ENCODE assay signal across 12 cellular contexts in genomic region chr22:20242393-20243175, GRCh38. TPM values are rescaled to one million over a fixed set of nuclear protein-coding genes. Genes with fewer than 3 reads are reported as not detected.
DNase-seq lines count a peak whose midpoint lies in the region; ATAC-seq and TF ChIP-seq lines count a peak whose summit lies in the region.
"Had no signal": no experiment of that assay in that cellular context is flagged by ENCODE, and none has a peak within 500 bp of the region (broad histone marks: within the 10 kb centered on the region; RNA-seq: fewer than 3 reads in every experiment).

No MANE protein-coding gene starts in this region.

- TF ChIP-seq POLR2A in spleen (IDR thresholded peaks at IDR 0.05) (no peak), gastroesophageal sphincter (IDR thresholded peaks at IDR 0.05) (no peak)

- H3K27me3 Mint-ChIP-seq in activated CD4-positive, alpha-beta T cell treated with anti-CD3 and anti-CD28 coated beads for 36 hours = no peaks in the 10 kb centered on the region
- no peaks in the 10 kb centered on the region for H3K27me3 Mint-ChIP-seq in T-helper 17 cell

- H3K4me1 Mint-ChIP-seq in activated CD4-positive, alpha-beta T cell treated with anti-CD3 and anti-CD28 coated beads for 36 hours = peaks cover 41% of the 10 kb centered on the region
- peaks cover 29% of the 10 kb centered on the region for H3K4me1 Mint-ChIP-seq in T-helper 17 cell

- no peak for TF ChIP-seq EP300 in gastroesophageal sphincter (IDR thresholded peaks at IDR 0.05)

- peak overlapping the region; percentile 17 for H3K4me3 Mint-ChIP-seq in activated CD4-positive, alpha-beta T cell treated with anti-CD3 and anti-CD28 coated beads for 36 hours
- peak overlapping the region; percentile 85 for H3K4me3 Mint-ChIP-seq in T-helper 17 cell

- H3K4me3 ChIP-seq in spleen = peak overlapping the region in 1 of 8 donors; percentile 39
- H3K4me3 ChIP-seq in gastroesophageal sphincter = no peak overlapping the region
- H3K4me3 ChIP-seq: body of pancreas, MG63 had no signal

- H3K27me3 ChIP-seq in spleen (replicated peaks in 1 of 7) (no peaks in the 10 kb centered on the region), gastroesophageal sphincter (peaks cover 9% of the 10 kb centered on the region)
- H3K27me3 ChIP-seq: body of pancreas, MG63 had no signal

- 85 to 92% (median 90%) methylated on average over 17 to 42 of the region's 42 CpGs for WGBS in spleen, 5 donors
- 88 to 98% methylated on average over 8 to 14 of the region's 42 CpGs for WGBS in gastroesophageal sphincter (ENCODE audit: low coverage in 1 of 2), 2 donors

- H3K27ac Mint-ChIP-seq in activated CD4-positive, alpha-beta T cell treated with anti-CD3 and anti-CD28 coated beads for 36 hours = peak overlapping the region; percentile 69
- peak overlapping the region; percentile 90 for H3K27ac Mint-ChIP-seq in T-helper 17 cell

- H3K4me1 ChIP-seq in spleen (peaks cover 70 to 100% (median 93%) of the 10 kb centered on the region in 6 donors), gastroesophageal sphincter (peaks cover 0 to 48% (median 24%) of the 10 kb centered on the region in 3 donors)

- H3K9me3 Mint-ChIP-seq in activated CD4-positive, alpha-beta T cell treated with anti-CD3 and anti-CD28 coated beads for 36 hours (ENCODE audit: low read depth) = no peaks in the 10 kb centered on the region

- CTCF ChIA-PET in activated CD4-positive, alpha-beta T cell treated with anti-CD3 and anti-CD28 coated beads for 36 hours (lab: Charles Lee) = no interaction called here

- intact Hi-C loops in activated CD4-positive, alpha-beta T cell treated with anti-CD3 and anti-CD28 coated beads for 36 hours (cut with DNase I, micrococcal nuclease) = loop anchor here in 1 of 2 experiments (2.0 kb wide), 1 partner anchor 36 kb away; no protein-coding TSS in a partner anchor
- intact Hi-C loops in spleen (cut with DNase I; ENCODE audit: low total_unique reads) = no loop called here

- peak; percentile 43 for DNase-seq in activated CD4-positive, alpha-beta T cell treated with anti-CD3 and anti-CD28 coated beads for 36 hours
- no peak for DNase-seq in activated CD4-positive, alpha-beta T cell treated with anti-CD3 and anti-CD28 coated beads, Interleukin-2, amount 50 U/mL, for 1 hour
- DNase-seq in T-helper 17 cell (peak in 1 of 3 donors; percentile 19), caudate nucleus (lab: John Stamatoyannopoulos, UW) (no peak), spleen (no peak), NCI-H1436 (lab: John Stamatoyannopoulos, UW) (no peak), DMS 273 treated with DMSO at 0.1 percent for 48 hours (lab: John Stamatoyannopoulos, UW) (no peak)
- DNase-seq: 8988T had no signal

- TF ChIP-seq CTCF in spleen (IDR thresholded peaks at IDR 0.05 in 8 of 11, conservative IDR thresholded peaks at IDR 0.05 in 3 of 11) (no peak), gastroesophageal sphincter (IDR thresholded peaks at IDR 0.05) (no peak)

- H3K36me3 Mint-ChIP-seq in activated CD4-positive, alpha-beta T cell treated with anti-CD3 and anti-CD28 coated beads for 36 hours (ENCODE audit: low read depth) = no peaks in the 10 kb centered on the region
- H3K36me3 Mint-ChIP-seq in T-helper 17 cell (ENCODE audit: low read depth) = no peaks in the 10 kb centered on the region

- H3K27ac ChIP-seq in caudate nucleus (ENCODE audit: low read depth, low read length) (peak overlapping the region; percentile 70), spleen (peak overlapping the region in 6 of 8 donors; percentile 9 to 86 (median 79)), gastroesophageal sphincter (no peak overlapping the region)
- H3K27ac ChIP-seq: body of pancreas, thoracic aorta had no signal

- H3K36me3 ChIP-seq in spleen (peaks cover 0 to 13% (median 0%) of the 10 kb centered on the region in 6 donors), gastroesophageal sphincter (no peaks in the 10 kb centered on the region)
- H3K36me3 ChIP-seq: MG63, thoracic aorta had no signal

- H3K9me3 ChIP-seq in T-helper 17 cell (ENCODE audit: control insufficient read depth, low read length, poor library complexity, severe bottlenecking) (no peaks in the 10 kb centered on the region), spleen (no peaks in the 10 kb centered on the region), gastroesophageal sphincter (no peaks in the 10 kb centered on the region)
- H3K9me3 ChIP-seq: body of pancreas, MG63, thoracic aorta had no signal

- no peak for ATAC-seq in activated CD4-positive, alpha-beta T cell treated with anti-CD3 and anti-CD28 coated beads for 36 hours
- ATAC-seq in T-helper 17 cell (peak; percentile 14), gastroesophageal sphincter (no peak)
- ATAC-seq: body of pancreas had no signal

- POLR2A ChIA-PET in activated CD4-positive, alpha-beta T cell treated with anti-CD3 and anti-CD28 coated beads for 36 hours (lab: Charles Lee) = no interaction called here

RNA-seq across cellular contexts. Expression of gene RTN4R, which starts 25.5 kb away (rescaled TPM):
- total RNA-seq in activated CD4-positive, alpha-beta T cell treated with anti-CD3 and anti-CD28 coated beads for 36 hours = 1 to 10 TPM; 2.2 to 2.3 TPM
- 1 to 10 TPM in 1 of 2 donors, under 1 TPM in 1; 0.68 to 2.1 TPM for total RNA-seq in T-helper 17 cell
- total RNA-seq in spleen = 10 to 100 TPM in 2 of 7 donors, 1 to 10 TPM in 5; 4.5 to 11.8 (median 7.0) TPM
- polyA plus RNA-seq in spleen = 1 to 10 TPM; 1.5 to 6.5 (median 2.8) TPM
- 1 to 10 TPM in 2 of 4 donors, not detected in 2; 1.3 to 2.4 TPM for total RNA-seq in gastroesophageal sphincter

Comparison
In these comparisons a context has a peak if more than half of its experiments do, and no peak if none do; other contexts are left out.
1. H3K27ac ChIP-seq: peak in caudate nucleus (single experiment) and spleen (6 of 8); none in gastroesophageal sphincter (0 of 4).